Comparison of ENCODE assay signal across 33 cellular contexts in genomic region chr3:148736086-148736485, GRCh38. TPM values are rescaled to one million over a fixed set of nuclear protein-coding genes. Genes with fewer than 3 reads are reported as not detected.
"Had no signal": no experiment of that assay in that cellular context is flagged by ENCODE, and none has a peak within 500 bp of the region (broad histone marks: within the 10 kb centered on the region; RNA-seq: fewer than 3 reads in every experiment).

No MANE protein-coding gene starts in this region.

- H3K4me2 ChIP-seq: SK-N-SH had no signal

- H3K4me3 ChIP-seq: adrenal gland, breast epithelium, SJCRH30 had no signal

- H3K27me3 ChIP-seq: adrenal gland, breast epithelium, SJCRH30 had no signal

- H3K4me1 ChIP-seq: breast epithelium, SJCRH30 had no signal

- H3K27ac ChIP-seq: breast epithelium, RWPE1, SJCRH30, WERI-Rb-1 had no signal

- H3K9me3 ChIP-seq: adrenal gland, breast epithelium, SJCRH30, SK-N-SH had no signal

- DNase-seq: activated CD4-positive, alpha-beta memory T cell treated with anti-CD3 and anti-CD28 coated beads, Interleukin-2, amount 10 ng/mL, durations not matched to agents 7 days and 5 days; activated CD4-positive, alpha-beta T cell treated with anti-CD3 and anti-CD28 coated beads for 36 hours; activated CD4-positive, alpha-beta T cell treated with anti-CD3 and anti-CD28 coated beads, Interleukin-2, amount 50 U/mL, for 1 hour; activated gamma-delta T cell treated with Interleukin-2 at 50 U/mL for 16 hours; activated naive CD4-positive, alpha-beta T cell treated with anti-CD3 and anti-CD28 coated beads, Interleukin-2, amount 10 ng/mL, durations not matched to agents 7 days and 5 days; activated naive CD8-positive, alpha-beta T cell treated with anti-CD3 and anti-CD28 coated beads for 36 hours; activated T-cell treated with anti-CD3 and anti-CD28 coated beads for 4 hours; activated T-cell treated with anti-CD3 and anti-CD28 coated beads, Interleukin-2, amount 50 U/mL, for 72 hours; adrenal gland; anterior cingulate cortex; caudate nucleus; NCI-H1092; NCI-H1417; NCI-H1930; NCI-H2107; NCI-H2171 treated with DMSO at 0.1 percent for 48 hours; NCI-H345; NCI-H510A; NCI-H526 treated with DMSO at 0.1 percent for 48 hours; NK-92 treated with Interleukin-12 subunit alpha and Interleukin-12 subunit beta, amount 100 ng/mL, for 24 hours; OCI-M1; Right ventricle myocardium superior; SJCRH30; SK-N-SH; T-helper 1 cell; WERI-Rb-1 had no signal

- H3K36me3 ChIP-seq: adrenal gland, breast epithelium, SJCRH30, WERI-Rb-1 had no signal

- ATAC-seq: activated CD4-positive, alpha-beta T cell treated with anti-CD3 and anti-CD28 coated beads for 36 hours; activated T-cell treated with anti-CD3 and anti-CD28 coated beads, Interleukin-2, amount 50 U/mL, for 72 hours; Panc1 had no signal

- H3K9ac ChIP-seq: SK-N-SH had no signal

RNA-seq across cellular contexts. Expression of gene AGTR1, which starts 38.4 kb away (rescaled TPM):
- total RNA-seq: activated CD4-positive, alpha-beta memory T cell treated with anti-CD3 and anti-CD28 coated beads, Interleukin-2, amount 10 ng/mL, durations not matched to agents 7 days and 5 days; activated CD4-positive, alpha-beta T cell treated with anti-CD3 and anti-CD28 coated beads for 36 hours; activated CD8-positive, alpha-beta memory T cell treated with anti-CD3 and anti-CD28 coated beads for 36 hours; activated naive CD8-positive, alpha-beta T cell treated with anti-CD3 and anti-CD28 coated beads for 36 hours; activated T-cell treated with anti-CD3 and anti-CD28 coated beads, Interleukin-2, amount 50 U/mL, for 72 hours; activated T-helper 2 cell treated with anti-CD3 and anti-CD28 coated beads, Interferon-gamma antibody, Interleukin-2, Interleukin-4, amounts not matched to agents 10 μg/mL and 5 μg/mL and 100 μg/mL, durations not matched to agents 14 hours and 24 hours and 36 hours; MCF 10A; T-helper 2 cell treated with Interferon-gamma antibody and Interleukin-4, amounts not matched to agents 100 ng/mL and 5 ng/mL, for 36 hours had no signal
